In the genomic region with DNA sequence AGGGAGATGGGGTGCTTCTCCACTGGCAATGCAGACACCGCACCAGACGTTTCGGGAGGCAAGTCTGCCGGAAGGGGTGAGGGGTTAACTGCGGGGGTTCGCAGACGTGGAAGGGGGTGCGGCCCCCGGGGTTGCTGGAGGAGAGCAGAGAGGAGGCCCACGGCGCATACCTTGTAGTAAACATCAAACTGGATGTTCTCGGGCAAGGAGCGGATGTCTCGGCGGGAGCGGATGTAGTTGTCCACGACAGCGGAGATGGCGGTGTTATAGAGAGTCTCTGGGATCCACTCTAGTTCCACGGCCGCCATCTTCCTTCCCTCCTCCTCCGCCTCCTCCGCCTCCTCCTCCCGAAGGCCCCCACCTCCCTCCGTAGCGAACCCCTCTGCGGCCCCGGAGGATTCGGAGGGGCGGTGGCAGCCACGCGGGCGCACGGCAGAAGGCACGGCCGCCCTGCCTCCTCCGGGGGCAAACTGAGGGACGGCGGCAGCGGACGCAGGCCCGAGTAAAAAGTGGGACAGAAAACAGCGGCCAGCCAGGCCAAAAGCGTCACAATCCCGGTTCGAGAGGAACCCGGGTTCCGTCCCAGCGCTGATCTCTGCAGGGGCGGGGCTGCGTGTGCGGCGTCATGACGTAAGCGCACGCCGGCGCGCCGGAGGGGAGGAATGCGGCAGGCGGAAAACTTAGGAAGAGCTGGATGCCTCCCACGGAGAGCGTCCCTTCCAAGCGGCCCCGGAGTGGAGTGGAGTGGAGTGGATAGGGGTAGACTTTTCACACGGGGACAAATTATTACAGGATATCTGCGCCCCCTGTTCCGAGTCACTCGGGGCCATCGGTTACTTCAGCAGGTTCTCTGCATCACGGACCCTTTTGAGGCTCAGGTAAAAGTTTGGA, we compare ENCODE assay signal across 8 cellular contexts.
DNase-seq lines count a peak whose midpoint lies in the region; ATAC-seq and TF ChIP-seq lines count a peak whose summit lies in the region.

A gene with protein sequence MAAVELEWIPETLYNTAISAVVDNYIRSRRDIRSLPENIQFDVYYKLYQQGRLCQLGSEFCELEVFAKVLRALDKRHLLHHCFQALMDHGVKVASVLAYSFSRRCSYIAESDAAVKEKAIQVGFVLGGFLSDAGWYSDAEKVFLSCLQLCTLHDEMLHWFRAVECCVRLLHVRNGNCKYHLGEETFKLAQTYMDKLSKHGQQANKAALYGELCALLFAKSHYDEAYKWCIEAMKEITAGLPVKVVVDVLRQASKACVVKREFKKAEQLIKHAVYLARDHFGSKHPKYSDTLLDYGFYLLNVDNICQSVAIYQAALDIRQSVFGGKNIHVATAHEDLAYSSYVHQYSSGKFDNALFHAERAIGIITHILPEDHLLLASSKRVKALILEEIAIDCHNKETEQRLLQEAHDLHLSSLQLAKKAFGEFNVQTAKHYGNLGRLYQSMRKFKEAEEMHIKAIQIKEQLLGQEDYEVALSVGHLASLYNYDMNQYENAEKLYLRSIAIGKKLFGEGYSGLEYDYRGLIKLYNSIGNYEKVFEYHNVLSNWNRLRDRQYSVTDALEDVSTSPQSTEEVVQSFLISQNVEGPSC (minus strand): TSS at position 619 of the 891 bp plus-strand sequence. CDS start 311 bp downstream, at position 308.

- peaks cover 40% of the 10 kb centered on the region for H3K4me1 Mint-ChIP-seq in central memory CD8-positive, alpha-beta T cell

- no peak for TF ChIP-seq CTCF in AG04449 (IDR thresholded peaks at IDR 0.05; ENCODE audit: insufficient read depth, low read length, missing control alignments)

- peaks cover 14% of the 10 kb centered on the region for H3K36me3 Mint-ChIP-seq in central memory CD8-positive, alpha-beta T cell (ENCODE audit: insufficient read depth)

- no peaks in the 10 kb centered on the region for H3K9me3 Mint-ChIP-seq in central memory CD8-positive, alpha-beta T cell

- DNase-seq in AG04449 (ENCODE audit: low read depth, low spot score) (no peak), NCI-H2227 treated with DMSO at 0.1 percent for 48 hours (lab: John Stamatoyannopoulos, UW) (peak; percentile 82), islet precursor cell (peak; percentile 95)
- DNase-seq in central memory CD8-positive, alpha-beta T cell (ENCODE audit: low spot score in 2 of 2): peak; percentile 45 to 59
- peak; percentile 44 to 62 (median 55) for DNase-seq in stimulated activated CD4-positive, alpha-beta T cell treated with anti-CD3 and anti-CD28 coated beads, Interleukin-12 subunit alpha, Interleukin-12 subunit beta, amount 100 ng/mL, for 48 hours (ENCODE audit: low read depth in 2 of 3, low spot score in 1 of 3)

- H3K4me3 ChIP-seq in AG04449 (ENCODE audit: low read depth, low read length): peak within 1 kb of the TSS; percentile 96

- CTCF ChIA-PET in AG04449 (lab: Yijun Ruan, JAX): interaction anchor here (0.8 to 2.9 kb wide), 3 partner anchors 45 to 112 kb away, joined by 4 to 15 read pairs (median 5); no protein-coding TSS in a partner anchor

- H3K27ac Mint-ChIP-seq in central memory CD8-positive, alpha-beta T cell (ENCODE audit: low read depth): peak within 1 kb of the TSS; percentile 99

- H3K27me3 Mint-ChIP-seq in central memory CD8-positive, alpha-beta T cell: peaks cover 1% of the 10 kb centered on the region

- peak; percentile 90 for ATAC-seq in GM18907 (IDR thresholded peaks at IDR 0.05; ENCODE audit: unreplicated experiment)
- peak; percentile 73 for ATAC-seq in HG03139 (IDR thresholded peaks at IDR 0.05; ENCODE audit: unreplicated experiment)
- ATAC-seq in activated CD4-positive, CD25-positive, alpha-beta regulatory T cell treated with anti-CD3 and anti-CD28 coated beads, Interleukin-2, amount 50 U/mL, for 24 hours: peak; percentile 87 to 88
- peak; percentile 84 for ATAC-seq in central memory CD8-positive, alpha-beta T cell (replicated peaks; ENCODE audit: extremely low read depth, poor library complexity, severe bottlenecking)

- H3K4me3 Mint-ChIP-seq in central memory CD8-positive, alpha-beta T cell: peak within 1 kb of the TSS; percentile 99

- POLR2A ChIA-PET in AG04449 (lab: Yijun Ruan, JAX): interaction anchor here (0.8 to 1.4 kb wide), 8 partner anchors 10 to 73 kb away, joined by 3 to 7 read pairs (median 3); no protein-coding TSS in a partner anchor
